In genomic region chr13:40115456-40115855, GRCh38 we compare ENCODE assay signal across 12 cellular contexts.
A peak's percentile ranks its signal among the peaks of the same experiment; 100 is the strongest.
DNase-seq lines count a peak whose midpoint lies in the region; ATAC-seq and TF ChIP-seq lines count a peak whose summit lies in the region.
"Had no signal": no experiment of that assay in that cellular context is flagged by ENCODE, and none has a peak within 500 bp of the region (broad histone marks: within the 10 kb centered on the region; RNA-seq: fewer than 3 reads in every experiment).

No MANE protein-coding gene starts in this region.

- H3K4me3 ChIP-seq in mammary epithelial cell (replicated peaks in 1 of 3; ENCODE audit: insufficient read depth in 1 of 3, low read depth in 2 of 3, low read length in 3 of 3), result no peak overlapping the region
- H3K4me3 ChIP-seq in mesendoderm (ENCODE audit: low read length), result no peak overlapping the region
- H3K4me3 ChIP-seq: Peyer's patch had no signal

- ATAC-seq in activated naive CD8-positive, alpha-beta T cell treated with anti-CD3 and anti-CD28 coated beads, Interleukin-2, amount 50 U/mL, for 24 hours, result no peak
- no peak for ATAC-seq in GM18868 (IDR thresholded peaks at IDR 0.05; ENCODE audit: unreplicated experiment)

- H3K79me1 ChIP-seq in mesendoderm (ENCODE audit: low read length), result no peaks in the 10 kb centered on the region

- H3K4me2 ChIP-seq in mammary epithelial cell (ENCODE audit: insufficient read depth, low read depth, low read length) (no peak overlapping the region), mesendoderm (ENCODE audit: low read length) (no peak overlapping the region)

- no peaks in the 10 kb centered on the region for H3K27me3 Mint-ChIP-seq in activated naive CD8-positive, alpha-beta T cell
- no peaks in the 10 kb centered on the region for H3K27me3 Mint-ChIP-seq in activated naive CD8-positive, alpha-beta T cell treated with anti-CD3 and anti-CD28 coated beads, Interleukin-2, amount 50 U/mL, for 24 hours
- H3K27me3 Mint-ChIP-seq in type B pancreatic cell, result no peaks in the 10 kb centered on the region

- peaks cover 12% of the 10 kb centered on the region for H3K4me1 Mint-ChIP-seq in activated naive CD8-positive, alpha-beta T cell (ENCODE audit: low read depth)
- peaks cover 20% of the 10 kb centered on the region for H3K4me1 Mint-ChIP-seq in activated naive CD8-positive, alpha-beta T cell treated with anti-CD3 and anti-CD28 coated beads, Interleukin-2, amount 50 U/mL, for 24 hours
- H3K4me1 Mint-ChIP-seq in type B pancreatic cell (ENCODE audit: unreplicated experiment), result peaks cover 16% of the 10 kb centered on the region

- H3K4ac ChIP-seq in mesendoderm (ENCODE audit: low read depth, low read length), result no peak overlapping the region

- no peak overlapping the region for H4K5ac ChIP-seq in mesendoderm (ENCODE audit: low read length)

- peaks cover 4% of the 10 kb centered on the region for H3K9me3 ChIP-seq in mammary epithelial cell (replicated peaks; ENCODE audit: insufficient read depth, low read length)
- H3K9me3 ChIP-seq: BE2C, Peyer's patch had no signal

- no peak overlapping the region for H2AK5ac ChIP-seq in mesendoderm (ENCODE audit: low read length)

- H4K8ac ChIP-seq in mesendoderm (ENCODE audit: low read depth, low read length), result peak overlapping the region; percentile 13

- no peak for DNase-seq in activated naive CD8-positive, alpha-beta T cell treated with anti-CD3 and anti-CD28 coated beads, Interleukin-2, amount 50 U/mL, for 24 hours
- DNase-seq in mammary epithelial cell (no peak), mesendoderm (peak; percentile 26), type B pancreatic cell (ENCODE audit: extremely low spot score, unreplicated experiment) (no peak), superior temporal gyrus (ENCODE audit: extremely low spot score) (no peak)
- no peak for DNase-seq in stimulated activated naive CD4-positive, alpha-beta T cell (lab: John Stamatoyannopoulos, UW)
- DNase-seq: BE2C, cerebellar nuclear complex, NCI-H2029 had no signal

- WGBS in mammary epithelial cell (ENCODE audit: low coverage, missing lambda C conversion rate), result 93% methylated on average over 2 of the region's 2 CpGs
- no CpG with 5 or more reads among the region's 2 CpGs for WGBS in mesendoderm (ENCODE audit: extremely low coverage, insufficient coverage, low lambda C conversion rate)

- no TSS peak for BruUV-seq in mammary epithelial cell (replicated peaks; lab: Mats Ljungman, UMichigan)

- peaks cover 3% of the 10 kb centered on the region for H3K36me3 Mint-ChIP-seq in activated naive CD8-positive, alpha-beta T cell
- peaks cover 4% of the 10 kb centered on the region for H3K36me3 Mint-ChIP-seq in activated naive CD8-positive, alpha-beta T cell treated with anti-CD3 and anti-CD28 coated beads, Interleukin-2, amount 50 U/mL, for 24 hours (ENCODE audit: low read depth)
- no peaks in the 10 kb centered on the region for H3K36me3 Mint-ChIP-seq in type B pancreatic cell

- no peak overlapping the region for H3K23ac ChIP-seq in mesendoderm (ENCODE audit: low read length)

- H3K9ac ChIP-seq in mammary epithelial cell (ENCODE audit: insufficient read depth, low read length) (no peak overlapping the region), mesendoderm (ENCODE audit: low read length) (no peak overlapping the region)

- CTCF ChIA-PET in mammary epithelial cell (lab: Charles Lee; ENCODE audit: low non-redundant PET), result no interaction called here

- no peaks in the 10 kb centered on the region for H3K27me3 ChIP-seq in mammary epithelial cell (ENCODE audit: insufficient read depth, low read length)
- no peaks in the 10 kb centered on the region for H3K27me3 ChIP-seq in mesendoderm (ENCODE audit: insufficient read depth, low read length, poor library complexity)
- H3K27me3 ChIP-seq: BE2C, Peyer's patch had no signal

- in situ Hi-C loops in mammary epithelial cell (cut with MboI; ENCODE audit: low sequenced_read_pairs in 2 of 2), result no loop called here

- peak overlapping the region; percentile 19 for H3K27ac ChIP-seq in mammary epithelial cell (ENCODE audit: insufficient read depth, low read depth, low read length)
- peak overlapping the region; percentile 31 for H3K27ac ChIP-seq in mesendoderm (ENCODE audit: low read depth, low read length)

- H2BK15ac ChIP-seq in mesendoderm (replicated peaks; ENCODE audit: low read depth), result no peak overlapping the region

- H2BK120ac ChIP-seq in mesendoderm (ENCODE audit: low read depth, low read length), result no peak overlapping the region

- H3K4me1 ChIP-seq in mammary epithelial cell (ENCODE audit: insufficient read depth, low read length) (peaks cover 15% of the 10 kb centered on the region), mesendoderm (ENCODE audit: control insufficient read depth, low read depth, low read length) (peaks cover 8% of the 10 kb centered on the region)
- H3K4me1 ChIP-seq: BE2C had no signal

- H3K4me3 Mint-ChIP-seq in activated naive CD8-positive, alpha-beta T cell, result no peak overlapping the region
- no peak overlapping the region for H3K4me3 Mint-ChIP-seq in activated naive CD8-positive, alpha-beta T cell treated with anti-CD3 and anti-CD28 coated beads, Interleukin-2, amount 50 U/mL, for 24 hours
- peak overlapping the region; percentile 38 for H3K4me3 Mint-ChIP-seq in type B pancreatic cell

- dilution Hi-C loops in mammary epithelial cell (cut with HindIII; ENCODE audit: low sequenced_read_pairs), result no loop called here

- H3K9me3 Mint-ChIP-seq in activated naive CD8-positive, alpha-beta T cell (ENCODE audit: low read depth), result no peaks in the 10 kb centered on the region
- H3K9me3 Mint-ChIP-seq in activated naive CD8-positive, alpha-beta T cell treated with anti-CD3 and anti-CD28 coated beads, Interleukin-2, amount 50 U/mL, for 24 hours, result peaks cover 11% of the 10 kb centered on the region
- no peaks in the 10 kb centered on the region for H3K9me3 Mint-ChIP-seq in type B pancreatic cell

- no peak for TF ChIP-seq CTCF in mammary epithelial cell (conservative IDR thresholded peaks at IDR 0.05 in 1 of 2, IDR thresholded peaks at IDR 0.05 in 1 of 2; ENCODE audit: extremely low read depth in 1 of 2, insufficient read depth in 1 of 2, low read depth in 1 of 2, low read length in 2 of 2)
- no peak for TF ChIP-seq CTCF in type B pancreatic cell (conservative IDR thresholded peaks at IDR 0.05)

- peak overlapping the region; percentile 80 for H3K18ac ChIP-seq in mesendoderm (ENCODE audit: low read length)

- H3K56ac ChIP-seq in mesendoderm (ENCODE audit: low read length), result peak overlapping the region; percentile 2

- H2BK5ac ChIP-seq in mesendoderm (ENCODE audit: low read length), result no peak overlapping the region

- H2AFZ ChIP-seq in mammary epithelial cell (ENCODE audit: low read depth, low read length), result no peak overlapping the region

- H3K79me2 ChIP-seq in mammary epithelial cell (ENCODE audit: insufficient read depth, low read length), result no peaks in the 10 kb centered on the region
- H3K79me2 ChIP-seq in mesendoderm (ENCODE audit: control insufficient read depth, insufficient read depth, low read length), result no peaks in the 10 kb centered on the region

- H4K20me1 ChIP-seq in mammary epithelial cell (ENCODE audit: insufficient read depth, low read length), result no peaks in the 10 kb centered on the region

- no peaks in the 10 kb centered on the region for H3K36me3 ChIP-seq in mammary epithelial cell (ENCODE audit: insufficient read depth, low read length)
- no peaks in the 10 kb centered on the region for H3K36me3 ChIP-seq in mesendoderm (ENCODE audit: control insufficient read depth, insufficient read depth, low read length)
- H3K36me3 ChIP-seq: BE2C, Peyer's patch had no signal

- intact Hi-C loops in mammary epithelial cell (cut with micrococcal nuclease), result no loop called here

- H3K27ac Mint-ChIP-seq in activated naive CD8-positive, alpha-beta T cell, result peak overlapping the region; percentile 54
- H3K27ac Mint-ChIP-seq in activated naive CD8-positive, alpha-beta T cell treated with anti-CD3 and anti-CD28 coated beads, Interleukin-2, amount 50 U/mL, for 24 hours, result no peak overlapping the region
- H3K27ac Mint-ChIP-seq in type B pancreatic cell, result peak overlapping the region; percentile 86
